Comparison of ENCODE assay signal across 21 cellular contexts in the genomic region with DNA sequence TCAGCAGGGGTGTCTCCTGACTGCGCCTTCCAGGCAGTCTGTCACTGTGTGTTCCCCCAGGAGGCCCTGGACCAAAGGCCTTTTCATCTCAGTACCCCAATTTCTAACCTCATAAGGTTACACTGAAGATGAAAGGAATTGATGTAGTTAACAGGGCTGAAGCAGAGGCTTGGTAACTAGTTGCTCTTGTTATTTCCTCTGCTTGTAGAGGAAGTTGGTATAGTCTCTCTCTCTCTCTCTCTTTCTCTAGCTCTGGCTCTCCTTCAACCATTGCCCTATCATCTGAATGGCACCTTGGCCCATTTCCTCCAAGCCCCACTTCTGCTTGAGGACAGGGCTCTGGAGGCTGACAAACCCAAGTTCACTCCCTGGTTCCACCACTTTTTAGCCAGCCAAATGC.
"Had no signal": no experiment of that assay in that cellular context is flagged by ENCODE, and none has a peak within 500 bp of the region (broad histone marks: within the 10 kb centered on the region; RNA-seq: fewer than 3 reads in every experiment).

No MANE protein-coding gene starts in this region.

- H3K27me3 ChIP-seq: adrenal gland, esophagus muscularis mucosa, gastroesophageal sphincter, heart left ventricle, transverse colon, uterus had no signal

- H3K4me3 Mint-ChIP-seq: dendritic cell treated with granulocyte-macrophage colony-stimulating factor and Interleukin-4, amounts not matched to agents 40 ng/mL and 50 ng/mL, for 4 days; stimulated activated naive CD8-positive, alpha-beta T cell treated with anti-CD3 and anti-CD28 coated beads, Interleukin-15, Interleukin-2, amounts not matched to agents 100 ng/mL and 50 ng/mL, for 24 hours had no signal

- FAIRE-seq: endothelial cell of umbilical vein, kidney had no signal

- H3K4me3 ChIP-seq: adrenal gland, esophagus muscularis mucosa, gastroesophageal sphincter, heart left ventricle, lung, transverse colon, uterus had no signal

- H3K27me3 Mint-ChIP-seq: dendritic cell treated with granulocyte-macrophage colony-stimulating factor and Interleukin-4, amounts not matched to agents 40 ng/mL and 50 ng/mL, for 4 days; progenitor cell of endocrine pancreas; stimulated activated naive CD8-positive, alpha-beta T cell treated with anti-CD3 and anti-CD28 coated beads, Interleukin-15, Interleukin-2, amounts not matched to agents 100 ng/mL and 50 ng/mL, for 24 hours had no signal

- H3K9me3 ChIP-seq: adrenal gland, esophagus muscularis mucosa, gastroesophageal sphincter, heart left ventricle, transverse colon, uterus had no signal

- H3K36me3 ChIP-seq: adrenal gland, gastroesophageal sphincter, heart left ventricle, transverse colon, uterus had no signal

- H3K27ac Mint-ChIP-seq: dendritic cell treated with granulocyte-macrophage colony-stimulating factor and Interleukin-4, amounts not matched to agents 40 ng/mL and 50 ng/mL, for 4 days; progenitor cell of endocrine pancreas; stimulated activated naive CD8-positive, alpha-beta T cell treated with anti-CD3 and anti-CD28 coated beads, Interleukin-15, Interleukin-2, amounts not matched to agents 100 ng/mL and 50 ng/mL, for 24 hours had no signal

- H3K4me1 ChIP-seq: adrenal gland, esophagus muscularis mucosa, gastroesophageal sphincter, heart left ventricle, transverse colon, uterus had no signal

- H3K9me3 Mint-ChIP-seq: dendritic cell treated with granulocyte-macrophage colony-stimulating factor and Interleukin-4, amounts not matched to agents 40 ng/mL and 50 ng/mL, for 4 days; stimulated activated naive CD8-positive, alpha-beta T cell treated with anti-CD3 and anti-CD28 coated beads, Interleukin-15, Interleukin-2, amounts not matched to agents 100 ng/mL and 50 ng/mL, for 24 hours had no signal

- ATAC-seq: gastroesophageal sphincter, heart left ventricle, left lobe of liver had no signal

- H3K27ac ChIP-seq: adrenal gland, esophagus muscularis mucosa, gastroesophageal sphincter, heart left ventricle, transverse colon, uterus, VCaP had no signal

- DNase-seq: activated CD4-positive, CD25-positive, alpha-beta regulatory T cell treated with anti-CD3 and anti-CD28 coated beads, Interleukin-2, amount 50 U/mL, for 72 hours; activated naive CD4-positive, alpha-beta T cell; activated T-cell treated with anti-CD3 and anti-CD28 coated beads for 4 hours; adrenal gland; effector memory CD4-positive, alpha-beta T cell; heart left ventricle; kidney; stimulated activated CD4-positive, alpha-beta T cell treated with anti-CD3 and anti-CD28 coated beads, Interleukin-12 subunit alpha, Interleukin-12 subunit beta, amount 100 ng/mL, for 4 hours; stimulated activated CD4-positive, alpha-beta T cell treated with anti-CD3 and anti-CD28 coated beads, Interleukin-1b, Interleukin-23, amount 100 ng/mL, for 48 hours; T1000; transverse colon; uterus had no signal
